1 cellular context compared by ENCODE assay signal in the genomic region with DNA sequence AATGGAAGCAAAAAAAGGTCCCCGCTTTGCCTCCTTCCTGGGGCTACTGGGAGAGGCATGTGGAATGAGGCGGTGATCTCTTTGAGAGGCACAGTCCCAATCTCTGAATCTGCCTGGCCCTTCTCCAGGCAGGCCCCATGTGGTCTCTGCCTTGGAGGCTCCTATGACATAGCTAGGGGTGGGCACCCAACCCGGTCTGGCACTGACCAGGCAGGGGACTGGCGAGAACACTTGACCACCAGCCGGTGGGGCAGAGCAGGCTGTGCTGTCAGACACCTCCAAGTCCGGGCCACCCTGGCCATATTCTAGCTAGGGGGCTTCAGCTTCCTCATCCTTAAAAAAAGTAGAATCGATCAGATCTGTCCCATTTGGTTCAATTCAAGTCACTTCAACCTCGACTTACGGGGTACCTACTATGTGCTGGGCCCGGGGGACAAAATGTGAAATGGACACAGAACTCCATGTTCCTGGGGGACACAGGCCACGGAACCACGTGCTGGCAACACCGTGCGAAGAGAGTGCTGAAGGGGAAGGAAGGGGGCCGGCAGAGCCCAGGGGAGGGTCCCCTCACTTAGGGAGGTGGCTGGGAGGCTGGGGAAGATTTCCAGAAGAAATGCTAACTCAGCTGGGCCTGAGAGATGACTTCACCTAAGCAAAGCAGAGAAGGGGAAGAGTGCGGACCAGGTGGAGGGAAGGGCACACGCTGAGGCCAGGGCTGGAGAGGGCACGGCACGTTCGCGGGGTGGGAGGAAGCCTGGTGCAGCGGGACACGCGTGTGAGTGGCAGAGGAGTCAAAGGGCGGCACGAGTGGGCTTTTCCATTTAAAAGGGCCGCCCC.
TF ChIP-seq lines count a peak whose summit lies in the region.

No MANE protein-coding gene starts in this region.

TF ChIP-seq in H1, 55 proteins besides CTCF, POLR2A, EP300 and RAD21 (continued from another document):
- TF ChIP-seq, protein P1, sequence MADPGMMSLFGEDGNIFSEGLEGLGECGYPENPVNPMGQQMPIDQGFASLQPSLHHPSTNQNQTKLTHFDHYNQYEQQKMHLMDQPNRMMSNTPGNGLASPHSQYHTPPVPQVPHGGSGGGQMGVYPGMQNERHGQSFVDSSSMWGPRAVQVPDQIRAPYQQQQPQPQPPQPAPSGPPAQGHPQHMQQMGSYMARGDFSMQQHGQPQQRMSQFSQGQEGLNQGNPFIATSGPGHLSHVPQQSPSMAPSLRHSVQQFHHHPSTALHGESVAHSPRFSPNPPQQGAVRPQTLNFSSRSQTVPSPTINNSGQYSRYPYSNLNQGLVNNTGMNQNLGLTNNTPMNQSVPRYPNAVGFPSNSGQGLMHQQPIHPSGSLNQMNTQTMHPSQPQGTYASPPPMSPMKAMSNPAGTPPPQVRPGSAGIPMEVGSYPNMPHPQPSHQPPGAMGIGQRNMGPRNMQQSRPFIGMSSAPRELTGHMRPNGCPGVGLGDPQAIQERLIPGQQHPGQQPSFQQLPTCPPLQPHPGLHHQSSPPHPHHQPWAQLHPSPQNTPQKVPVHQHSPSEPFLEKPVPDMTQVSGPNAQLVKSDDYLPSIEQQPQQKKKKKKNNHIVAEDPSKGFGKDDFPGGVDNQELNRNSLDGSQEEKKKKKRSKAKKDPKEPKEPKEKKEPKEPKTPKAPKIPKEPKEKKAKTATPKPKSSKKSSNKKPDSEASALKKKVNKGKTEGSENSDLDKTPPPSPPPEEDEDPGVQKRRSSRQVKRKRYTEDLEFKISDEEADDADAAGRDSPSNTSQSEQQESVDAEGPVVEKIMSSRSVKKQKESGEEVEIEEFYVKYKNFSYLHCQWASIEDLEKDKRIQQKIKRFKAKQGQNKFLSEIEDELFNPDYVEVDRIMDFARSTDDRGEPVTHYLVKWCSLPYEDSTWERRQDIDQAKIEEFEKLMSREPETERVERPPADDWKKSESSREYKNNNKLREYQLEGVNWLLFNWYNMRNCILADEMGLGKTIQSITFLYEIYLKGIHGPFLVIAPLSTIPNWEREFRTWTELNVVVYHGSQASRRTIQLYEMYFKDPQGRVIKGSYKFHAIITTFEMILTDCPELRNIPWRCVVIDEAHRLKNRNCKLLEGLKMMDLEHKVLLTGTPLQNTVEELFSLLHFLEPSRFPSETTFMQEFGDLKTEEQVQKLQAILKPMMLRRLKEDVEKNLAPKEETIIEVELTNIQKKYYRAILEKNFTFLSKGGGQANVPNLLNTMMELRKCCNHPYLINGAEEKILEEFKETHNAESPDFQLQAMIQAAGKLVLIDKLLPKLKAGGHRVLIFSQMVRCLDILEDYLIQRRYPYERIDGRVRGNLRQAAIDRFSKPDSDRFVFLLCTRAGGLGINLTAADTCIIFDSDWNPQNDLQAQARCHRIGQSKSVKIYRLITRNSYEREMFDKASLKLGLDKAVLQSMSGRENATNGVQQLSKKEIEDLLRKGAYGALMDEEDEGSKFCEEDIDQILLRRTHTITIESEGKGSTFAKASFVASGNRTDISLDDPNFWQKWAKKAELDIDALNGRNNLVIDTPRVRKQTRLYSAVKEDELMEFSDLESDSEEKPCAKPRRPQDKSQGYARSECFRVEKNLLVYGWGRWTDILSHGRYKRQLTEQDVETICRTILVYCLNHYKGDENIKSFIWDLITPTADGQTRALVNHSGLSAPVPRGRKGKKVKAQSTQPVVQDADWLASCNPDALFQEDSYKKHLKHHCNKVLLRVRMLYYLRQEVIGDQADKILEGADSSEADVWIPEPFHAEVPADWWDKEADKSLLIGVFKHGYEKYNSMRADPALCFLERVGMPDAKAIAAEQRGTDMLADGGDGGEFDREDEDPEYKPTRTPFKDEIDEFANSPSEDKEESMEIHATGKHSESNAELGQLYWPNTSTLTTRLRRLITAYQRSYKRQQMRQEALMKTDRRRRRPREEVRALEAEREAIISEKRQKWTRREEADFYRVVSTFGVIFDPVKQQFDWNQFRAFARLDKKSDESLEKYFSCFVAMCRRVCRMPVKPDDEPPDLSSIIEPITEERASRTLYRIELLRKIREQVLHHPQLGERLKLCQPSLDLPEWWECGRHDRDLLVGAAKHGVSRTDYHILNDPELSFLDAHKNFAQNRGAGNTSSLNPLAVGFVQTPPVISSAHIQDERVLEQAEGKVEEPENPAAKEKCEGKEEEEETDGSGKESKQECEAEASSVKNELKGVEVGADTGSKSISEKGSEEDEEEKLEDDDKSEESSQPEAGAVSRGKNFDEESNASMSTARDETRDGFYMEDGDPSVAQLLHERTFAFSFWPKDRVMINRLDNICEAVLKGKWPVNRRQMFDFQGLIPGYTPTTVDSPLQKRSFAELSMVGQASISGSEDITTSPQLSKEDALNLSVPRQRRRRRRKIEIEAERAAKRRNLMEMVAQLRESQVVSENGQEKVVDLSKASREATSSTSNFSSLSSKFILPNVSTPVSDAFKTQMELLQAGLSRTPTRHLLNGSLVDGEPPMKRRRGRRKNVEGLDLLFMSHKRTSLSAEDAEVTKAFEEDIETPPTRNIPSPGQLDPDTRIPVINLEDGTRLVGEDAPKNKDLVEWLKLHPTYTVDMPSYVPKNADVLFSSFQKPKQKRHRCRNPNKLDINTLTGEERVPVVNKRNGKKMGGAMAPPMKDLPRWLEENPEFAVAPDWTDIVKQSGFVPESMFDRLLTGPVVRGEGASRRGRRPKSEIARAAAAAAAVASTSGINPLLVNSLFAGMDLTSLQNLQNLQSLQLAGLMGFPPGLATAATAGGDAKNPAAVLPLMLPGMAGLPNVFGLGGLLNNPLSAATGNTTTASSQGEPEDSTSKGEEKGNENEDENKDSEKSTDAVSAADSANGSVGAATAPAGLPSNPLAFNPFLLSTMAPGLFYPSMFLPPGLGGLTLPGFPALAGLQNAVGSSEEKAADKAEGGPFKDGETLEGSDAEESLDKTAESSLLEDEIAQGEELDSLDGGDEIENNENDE (IDR thresholded peaks at IDR 0.05; ENCODE audit: insufficient replicate concordance, low read length), result no peak
